In genomic region chr14:89382487-89383170, GRCh38 we compare ENCODE assay signal across 22 cellular contexts. TPM values are rescaled to one million over a fixed set of nuclear protein-coding genes. Genes with fewer than 3 reads are reported as not detected.
DNase-seq lines count a peak whose midpoint lies in the region; ATAC-seq lines count a peak whose summit lies in the region.
"Had no signal": no experiment of that assay in that cellular context is flagged by ENCODE, and none has a peak within 500 bp of the region (broad histone marks: within the 10 kb centered on the region; RNA-seq: fewer than 3 reads in every experiment).

No MANE protein-coding gene starts in this region.

- no peak for ATAC-seq in activated naive CD8-positive, alpha-beta T cell treated with anti-CD3 and anti-CD28 coated beads, Interleukin-2, amount 10 ng/mL, durations not matched to agents 7 days and 5 days (ENCODE audit: low read depth)
- ATAC-seq in naive thymus-derived CD4-positive, alpha-beta T cell: no peak
- ATAC-seq in HG03378 (IDR thresholded peaks at IDR 0.05; ENCODE audit: unreplicated experiment): no peak
- ATAC-seq: left lobe of liver had no signal

- H3K4me3 Mint-ChIP-seq in activated naive CD8-positive, alpha-beta T cell treated with anti-CD3 and anti-CD28 coated beads, Interleukin-2, amount 10 ng/mL, durations not matched to agents 7 days and 5 days: no peak overlapping the region
- peak overlapping the region in 1 of 10 donors; percentile 34 for H3K4me3 Mint-ChIP-seq in naive thymus-derived CD4-positive, alpha-beta T cell
- H3K4me3 Mint-ChIP-seq: CD14-positive monocyte had no signal

- peaks cover 0 to 9% (median 6%) of the 10 kb centered on the region in 3 experiments for H3K9me3 ChIP-seq in naive thymus-derived CD4-positive, alpha-beta T cell (ENCODE audit: control insufficient read depth in 2 of 3, low read length in 3 of 3)
- H3K9me3 ChIP-seq: suprapubic skin, uterus had no signal

- peaks cover 36% of the 10 kb centered on the region for H3K36me3 Mint-ChIP-seq in activated naive CD8-positive, alpha-beta T cell treated with anti-CD3 and anti-CD28 coated beads, Interleukin-2, amount 10 ng/mL, durations not matched to agents 7 days and 5 days
- H3K36me3 Mint-ChIP-seq in naive thymus-derived CD4-positive, alpha-beta T cell: peaks cover 19 to 52% (median 42%) of the 10 kb centered on the region in 5 donors

- peaks cover 5% of the 10 kb centered on the region for H3K9me3 Mint-ChIP-seq in activated naive CD8-positive, alpha-beta T cell treated with anti-CD3 and anti-CD28 coated beads, Interleukin-2, amount 10 ng/mL, durations not matched to agents 7 days and 5 days
- peaks cover 0 to 29% (median 12%) of the 10 kb centered on the region in 11 donors for H3K9me3 Mint-ChIP-seq in naive thymus-derived CD4-positive, alpha-beta T cell

- DNase-seq in activated effector memory CD4-positive, alpha-beta T cell treated with anti-CD3 and anti-CD28 coated beads, Interleukin-2, amount 50 U/mL, for 16 hours: peak; percentile 24
- DNase-seq in activated effector memory CD4-positive, alpha-beta T cell treated with Interleukin-2 at 50 U/mL for 16 hours: no peak
- DNase-seq in G401 (ENCODE audit: low spot score) (peak; percentile 89), DMS53 treated with DMSO at 0.1 percent for 48 hours (lab: John Stamatoyannopoulos, UW; ENCODE audit: unreplicated experiment) (no peak)
- no peak for DNase-seq in activated naive CD8-positive, alpha-beta T cell treated with anti-CD3 and anti-CD28 coated beads, Interleukin-2, amount 10 ng/mL, durations not matched to agents 7 days and 5 days
- no peak for DNase-seq in naive thymus-derived CD4-positive, alpha-beta T cell
- DNase-seq in NK-92 treated with Interleukin-12 subunit alpha and Interleukin-12 subunit beta, amount 100 ng/mL, for 24 hours (lab: John Stamatoyannopoulos, UW): no peak
- DNase-seq: activated CD4-positive, CD25-positive, alpha-beta regulatory T cell; activated CD8-positive, alpha-beta memory T cell treated with anti-CD3 and anti-CD28 coated beads for 24 hours; central memory CD4-positive, alpha-beta T cell; GM23248; NCI-H1417 treated with DMSO at 0.1 percent for 48 hours; NCI-H82; occipital lobe; PC-9; stimulated activated CD4-positive, alpha-beta T cell treated with anti-CD3 and anti-CD28 coated beads, Interleukin-12 subunit alpha, Interleukin-12 subunit beta, amount 100 ng/mL, for 4 hours; T-helper 2 cell; uterus had no signal

- CTCF ChIA-PET in naive thymus-derived CD4-positive, alpha-beta T cell (lab: Charles Lee): no interaction called here

- no peak overlapping the region for H3K27ac ChIP-seq in naive thymus-derived CD4-positive, alpha-beta T cell (ENCODE audit: low read depth, low read length)
- H3K27ac ChIP-seq: GM23248, PC-9, suprapubic skin, uterus had no signal

- H3K4me3 ChIP-seq in naive thymus-derived CD4-positive, alpha-beta T cell (ENCODE audit: low read length): no peak overlapping the region
- H3K4me3 ChIP-seq: GM23248, PC-9, suprapubic skin, uterus had no signal

- intact Hi-C loops in naive thymus-derived CD4-positive, alpha-beta T cell (cut with micrococcal nuclease): no loop called here

- in situ Hi-C loops in G401 (cut with HindIII; ENCODE audit: low sequenced_read_pairs): no loop called here

- H3K27me3 ChIP-seq in naive thymus-derived CD4-positive, alpha-beta T cell (ENCODE audit: control insufficient read depth in 2 of 2, insufficient read depth in 2 of 2, low read length in 2 of 2): no peaks in the 10 kb centered on the region
- H3K27me3 ChIP-seq: suprapubic skin, uterus had no signal

- POLR2A ChIA-PET in activated naive CD8-positive, alpha-beta T cell treated with anti-CD3 and anti-CD28 coated beads, Interleukin-2, amount 10 ng/mL, durations not matched to agents 7 days and 5 days (lab: Charles Lee): no interaction called here
- POLR2A ChIA-PET in naive thymus-derived CD4-positive, alpha-beta T cell (lab: Charles Lee): no interaction called here

- H3K27ac Mint-ChIP-seq in activated naive CD8-positive, alpha-beta T cell treated with anti-CD3 and anti-CD28 coated beads, Interleukin-2, amount 10 ng/mL, durations not matched to agents 7 days and 5 days: peak overlapping the region; percentile 35
- peak overlapping the region in 7 of 9 donors; percentile 36 to 88 (median 46) for H3K27ac Mint-ChIP-seq in naive thymus-derived CD4-positive, alpha-beta T cell

- H3K36me3 ChIP-seq in naive thymus-derived CD4-positive, alpha-beta T cell (ENCODE audit: control insufficient read depth in 2 of 3, insufficient read depth in 3 of 3, low read length in 3 of 3): peaks cover 0 to 11% (median 0%) of the 10 kb centered on the region in 3 experiments
- H3K36me3 ChIP-seq: suprapubic skin, uterus had no signal

- H3K4me1 ChIP-seq in naive thymus-derived CD4-positive, alpha-beta T cell (ENCODE audit: control insufficient read depth in 2 of 2, insufficient read depth in 2 of 2, low read length in 2 of 2): no peaks in the 10 kb centered on the region

- no peaks in the 10 kb centered on the region for H3K27me3 Mint-ChIP-seq in activated naive CD8-positive, alpha-beta T cell treated with anti-CD3 and anti-CD28 coated beads, Interleukin-2, amount 10 ng/mL, durations not matched to agents 7 days and 5 days
- no peaks in the 10 kb centered on the region for H3K27me3 Mint-ChIP-seq in naive thymus-derived CD4-positive, alpha-beta T cell

- H3K4me1 Mint-ChIP-seq in activated naive CD8-positive, alpha-beta T cell treated with anti-CD3 and anti-CD28 coated beads, Interleukin-2, amount 10 ng/mL, durations not matched to agents 7 days and 5 days: peaks cover 17% of the 10 kb centered on the region
- peaks cover 24 to 76% (median 66%) of the 10 kb centered on the region in 7 donors for H3K4me1 Mint-ChIP-seq in naive thymus-derived CD4-positive, alpha-beta T cell

RNA-seq across cellular contexts. Expression of gene FOXN3, which starts 34.4 kb away (rescaled TPM):
- total RNA-seq in G401 (2014; rRNA removed; shearing (Covaris generic)): 7.6 and 10.0 TPM in 2 replicates
- total RNA-seq in activated naive CD8-positive, alpha-beta T cell treated with anti-CD3 and anti-CD28 coated beads, Interleukin-2, amount 10 ng/mL, durations not matched to agents 7 days and 5 days: 100 to 1,000 TPM; 101 to 102 TPM
- total RNA-seq in naive thymus-derived CD4-positive, alpha-beta T cell: 100 to 1,000 TPM; 103 to 192 (median 149) TPM
- 100 to 1,000 TPM; 120 to 156 TPM for polyA plus RNA-seq in naive thymus-derived CD4-positive, alpha-beta T cell

Comparison
In these comparisons a context has a peak if more than half of its experiments do, and no peak if none do; other contexts are left out.
1. DNase-seq: peak in activated effector memory CD4-positive, alpha-beta T cell treated with anti-CD3 and anti-CD28 coated beads, Interleukin-2, amount 50 U/mL, for 16 hours (single experiment) and G401 (single experiment); none in activated effector memory CD4-positive, alpha-beta T cell treated with Interleukin-2 at 50 U/mL for 16 hours (single experiment), activated naive CD8-positive, alpha-beta T cell treated with anti-CD3 and anti-CD28 coated beads, Interleukin-2, amount 10 ng/mL, durations not matched to agents 7 days and 5 days (single experiment), naive thymus-derived CD4-positive, alpha-beta T cell (0 of 9), DMS53 treated with DMSO at 0.1 percent for 48 hours (single experiment) and NK-92 treated with Interleukin-12 subunit alpha and Interleukin-12 subunit beta, amount 100 ng/mL, for 24 hours (single experiment).